In the genomic region with DNA sequence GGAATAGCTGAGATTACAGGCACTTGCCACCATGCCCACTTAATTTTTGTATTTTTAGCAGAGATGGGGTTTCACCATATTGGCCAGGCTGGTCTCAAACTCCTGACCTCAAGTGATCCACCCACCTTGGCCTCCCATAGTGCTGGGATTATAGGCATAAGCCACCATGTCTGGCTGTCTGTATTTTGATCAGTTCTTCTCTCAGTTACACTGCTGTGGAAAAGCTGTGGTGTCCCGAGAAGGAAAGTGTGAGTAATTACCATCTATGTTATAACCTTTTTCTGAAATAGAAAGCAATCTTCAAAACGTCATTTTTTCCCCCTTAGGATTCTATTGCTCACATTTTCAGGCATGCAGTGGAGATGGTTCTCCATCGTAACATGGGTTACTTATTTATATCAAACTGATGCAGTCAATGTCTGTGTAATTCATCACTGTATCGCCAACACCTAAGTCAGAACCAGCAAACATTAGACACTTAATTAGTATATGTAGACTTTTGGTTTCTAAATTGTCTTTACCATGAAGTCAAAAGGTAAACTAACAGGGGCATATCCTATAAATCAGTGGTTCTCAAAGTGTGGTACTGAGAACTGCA, we compare ENCODE assay signal across 23 cellular contexts.
DNase-seq lines count a peak whose midpoint lies in the region; TF ChIP-seq lines count a peak whose summit lies in the region.
"Had no signal": no experiment of that assay in that cellular context is flagged by ENCODE, and none has a peak within 500 bp of the region (broad histone marks: within the 10 kb centered on the region; RNA-seq: fewer than 3 reads in every experiment).

No MANE protein-coding gene starts in this region.

- H4K20me1 ChIP-seq in GM23248 (ENCODE audit: insufficient read depth), result no peaks in the 10 kb centered on the region

- no peaks in the 10 kb centered on the region for H3K9me2 ChIP-seq in GM23248 (ENCODE audit: insufficient read depth)

- H3K9me3 Mint-ChIP-seq in activated CD4-positive, alpha-beta T cell treated with anti-CD3 and anti-CD28 coated beads, Interleukin-2, amount 10 ng/mL, durations not matched to agents 7 days and 5 days, result peaks cover 1% of the 10 kb centered on the region
- peaks cover 37% of the 10 kb centered on the region for H3K9me3 Mint-ChIP-seq in activated T-helper 1 cell treated with anti-CD3 and anti-CD28 coated beads, Interleukin-12 subunit alpha, Interleukin-12 subunit beta, Interleukin-2, Interleukin-4 antibody, amounts not matched to agents 30 ng/mL and 10 ng/mL and 1 ng/mL, durations not matched to agents 14 hours and 24 hours and 36 hours

- CTCF ChIA-PET in activated CD4-positive, alpha-beta T cell treated with anti-CD3 and anti-CD28 coated beads, Interleukin-2, amount 10 ng/mL, durations not matched to agents 7 days and 5 days (lab: Charles Lee), result interaction anchor here (1.0 to 1.9 kb wide), 2 partner anchors 37 to 103 kb away, joined by 3 to 5 read pairs; partner anchors contain the start of gene FAM3C

- in situ Hi-C loops in GM23248 (cut with MboI), result no loop called here

- H3K27me3 ChIP-seq in GM23248 (replicated peaks; ENCODE audit: insufficient read depth) (peaks cover 4% of the 10 kb centered on the region; the same call in 1 of the 2 replicates), tibial nerve (no peaks in the 10 kb centered on the region)
- H3K27me3 ChIP-seq: BE2C, esophagus squamous epithelium had no signal

- POLR2A ChIA-PET in activated CD4-positive, alpha-beta T cell treated with anti-CD3 and anti-CD28 coated beads, Interleukin-2, amount 10 ng/mL, durations not matched to agents 7 days and 5 days (lab: Charles Lee), result no interaction called here

- no peaks in the 10 kb centered on the region for H3K4me1 Mint-ChIP-seq in activated CD4-positive, alpha-beta T cell treated with anti-CD3 and anti-CD28 coated beads, Interleukin-2, amount 10 ng/mL, durations not matched to agents 7 days and 5 days
- H3K4me1 Mint-ChIP-seq in activated T-helper 1 cell treated with anti-CD3 and anti-CD28 coated beads, Interleukin-12 subunit alpha, Interleukin-12 subunit beta, Interleukin-2, Interleukin-4 antibody, amounts not matched to agents 30 ng/mL and 10 ng/mL and 1 ng/mL, durations not matched to agents 14 hours and 24 hours and 36 hours (ENCODE audit: low read depth), result peaks cover 50% of the 10 kb centered on the region
- H3K4me1 Mint-ChIP-seq: activated naive CD8-positive, alpha-beta T cell treated with anti-CD3 and anti-CD28 coated beads, Interleukin-2, amount 10 ng/mL, durations not matched to agents 7 days and 5 days; brain had no signal

- TF ChIP-seq CTCF in tibial nerve (IDR thresholded peaks at IDR 0.05), result no peak

- H2AFZ ChIP-seq in GM23248, result no peak overlapping the region

- H3K36me3 ChIP-seq in GM23248 (ENCODE audit: low read depth), result no peaks in the 10 kb centered on the region
- H3K36me3 ChIP-seq in tibial nerve, result no peaks in the 10 kb centered on the region
- H3K36me3 ChIP-seq: BE2C, esophagus squamous epithelium, prostate gland had no signal

- H3K4me1 ChIP-seq in GM23248 (ENCODE audit: insufficient read depth) (peaks cover 5% of the 10 kb centered on the region), tibial nerve (no peaks in the 10 kb centered on the region)
- H3K4me1 ChIP-seq: A549, BE2C, Caco-2, prostate gland had no signal

- no peak overlapping the region for H3K4me3 Mint-ChIP-seq in activated CD4-positive, alpha-beta T cell treated with anti-CD3 and anti-CD28 coated beads, Interleukin-2, amount 10 ng/mL, durations not matched to agents 7 days and 5 days
- peak overlapping the region; percentile 58 for H3K4me3 Mint-ChIP-seq in activated T-helper 1 cell treated with anti-CD3 and anti-CD28 coated beads, Interleukin-12 subunit alpha, Interleukin-12 subunit beta, Interleukin-2, Interleukin-4 antibody, amounts not matched to agents 30 ng/mL and 10 ng/mL and 1 ng/mL, durations not matched to agents 14 hours and 24 hours and 36 hours
- H3K4me3 Mint-ChIP-seq: activated naive CD8-positive, alpha-beta T cell treated with anti-CD3 and anti-CD28 coated beads, Interleukin-2, amount 10 ng/mL, durations not matched to agents 7 days and 5 days; brain; H9; stimulated activated naive B cell treated with anti-CD40 and anti-IgM and Interleukin-4, amounts not matched to agents 10 μg/mL and 1 μg/mL and 100 μg/mL, for 72 hours had no signal

- TF ChIP-seq POLR2A in tibial nerve (IDR thresholded peaks at IDR 0.05), result no peak

- H3K4me2 ChIP-seq in GM23248 (ENCODE audit: unreplicated experiment), result no peak overlapping the region
- H3K4me2 ChIP-seq: A549 had no signal

- no peak overlapping the region for H3K27ac ChIP-seq in GM23248
- no peak overlapping the region for H3K27ac ChIP-seq in tibial nerve
- H3K27ac ChIP-seq: A549, esophagus squamous epithelium, prostate gland had no signal

- no peak overlapping the region for H3K9ac ChIP-seq in GM23248

- intact Hi-C loops in activated T-helper 1 cell treated with anti-CD3 and anti-CD28 coated beads, Interleukin-12 subunit alpha, Interleukin-12 subunit beta, Interleukin-2, Interleukin-4 antibody, amounts not matched to agents 30 ng/mL and 10 ng/mL and 1 ng/mL, durations not matched to agents 14 hours and 24 hours and 36 hours (cut with micrococcal nuclease), result loop anchor here (1.0 to 2.0 kb wide), 8 partner anchors 16 to 220 kb away; partner anchors contain the start of gene FAM3C
- intact Hi-C loops in head of caudate nucleus (cut with DNase I), result no loop called here

- WGBS in GM23248 (ENCODE audit: low coverage in 1 of 2, low lambda C conversion rate in 2 of 2, missing lambda C conversion rate in 2 of 2), 2 experiments, result 61 to 65% methylated on average over 4 of the region's 4 CpGs
- WGBS in tibial nerve, 2 donors, result 73 to 80% methylated on average over 4 of the region's 4 CpGs

- no peaks in the 10 kb centered on the region for H3K36me3 Mint-ChIP-seq in activated CD4-positive, alpha-beta T cell treated with anti-CD3 and anti-CD28 coated beads, Interleukin-2, amount 10 ng/mL, durations not matched to agents 7 days and 5 days (ENCODE audit: low read depth)
- peaks cover 13% of the 10 kb centered on the region for H3K36me3 Mint-ChIP-seq in activated T-helper 1 cell treated with anti-CD3 and anti-CD28 coated beads, Interleukin-12 subunit alpha, Interleukin-12 subunit beta, Interleukin-2, Interleukin-4 antibody, amounts not matched to agents 30 ng/mL and 10 ng/mL and 1 ng/mL, durations not matched to agents 14 hours and 24 hours and 36 hours (ENCODE audit: low read depth)
- H3K36me3 Mint-ChIP-seq: activated naive CD8-positive, alpha-beta T cell treated with anti-CD3 and anti-CD28 coated beads, Interleukin-2, amount 10 ng/mL, durations not matched to agents 7 days and 5 days; brain had no signal

- no peak for TF ChIP-seq EP300 in tibial nerve (IDR thresholded peaks at IDR 0.05)

- H3F3A ChIP-seq in GM23248 (ENCODE audit: insufficient read depth), result peaks cover under 1% of the 10 kb centered on the region; the same call in 1 of the 2 replicates

- DNase-seq in activated CD4-positive, alpha-beta T cell treated with anti-CD3 and anti-CD28 coated beads for 48 hours, result peak; percentile 51
- DNase-seq in activated CD4-positive, alpha-beta T cell treated with anti-CD3 and anti-CD28 coated beads, Interleukin-2, amount 10 ng/mL, durations not matched to agents 7 days and 5 days, result no peak
- DNase-seq in GM23248 (peak; percentile 7), head of caudate nucleus (no peak), tibial nerve (ENCODE audit: low spot score in 2 of 2) (no peak), COLO829 (ENCODE audit: low spot score) (no peak)
- DNase-seq in activated T-helper 1 cell treated with anti-CD3 and anti-CD28 coated beads, Interleukin-12 subunit alpha, Interleukin-12 subunit beta, Interleukin-2, Interleukin-4 antibody, amounts not matched to agents 30 ng/mL and 10 ng/mL and 1 ng/mL, durations not matched to agents 14 hours and 24 hours and 36 hours (ENCODE audit: low spot score), result peak; percentile 16
- peak in 2 of 3 experiments; percentile 5 to 22 for DNase-seq in stimulated activated CD4-positive, alpha-beta T cell treated with anti-CD3 and anti-CD28 coated beads, TNF-alpha, amount 100 ng/mL, for 24 hours (ENCODE audit: low read depth in 3 of 3)
- DNase-seq: activated naive CD8-positive, alpha-beta T cell treated with anti-CD3 and anti-CD28 coated beads, Interleukin-2, amount 10 ng/mL, durations not matched to agents 7 days and 5 days; BE2C; Caco-2; effector memory CD4-positive, alpha-beta T cell; esophagus squamous epithelium; H9; kidney glomerular epithelial cell; mammary epithelial cell; MV-4-11; NCI-H2029 treated with DMSO at 0.1 percent for 48 hours; OCI-M1; stimulated activated naive B cell treated with anti-CD40 and anti-IgM and Interleukin-4, amounts not matched to agents 10 μg/mL and 1 μg/mL and 100 μg/mL, for 72 hours had no signal

- H3K4me3 ChIP-seq in GM23248, result no peak overlapping the region
- H3K4me3 ChIP-seq in tibial nerve, result no peak overlapping the region
- H3K4me3 ChIP-seq: A549, esophagus squamous epithelium, prostate gland had no signal

- H3K27me3 Mint-ChIP-seq in activated CD4-positive, alpha-beta T cell treated with anti-CD3 and anti-CD28 coated beads, Interleukin-2, amount 10 ng/mL, durations not matched to agents 7 days and 5 days, result peaks cover 4% of the 10 kb centered on the region
- no peaks in the 10 kb centered on the region for H3K27me3 Mint-ChIP-seq in activated T-helper 1 cell treated with anti-CD3 and anti-CD28 coated beads, Interleukin-12 subunit alpha, Interleukin-12 subunit beta, Interleukin-2, Interleukin-4 antibody, amounts not matched to agents 30 ng/mL and 10 ng/mL and 1 ng/mL, durations not matched to agents 14 hours and 24 hours and 36 hours (ENCODE audit: insufficient read depth)
- H3K27me3 Mint-ChIP-seq: activated naive CD8-positive, alpha-beta T cell treated with anti-CD3 and anti-CD28 coated beads, Interleukin-2, amount 10 ng/mL, durations not matched to agents 7 days and 5 days; stimulated activated naive B cell treated with anti-CD40 and anti-IgM and Interleukin-4, amounts not matched to agents 10 μg/mL and 1 μg/mL and 100 μg/mL, for 72 hours had no signal

- H3K79me2 ChIP-seq in GM23248 (ENCODE audit: insufficient read depth), result no peaks in the 10 kb centered on the region

- no peak overlapping the region for H3K27ac Mint-ChIP-seq in activated CD4-positive, alpha-beta T cell treated with anti-CD3 and anti-CD28 coated beads, Interleukin-2, amount 10 ng/mL, durations not matched to agents 7 days and 5 days
- peak overlapping the region; percentile 90 for H3K27ac Mint-ChIP-seq in activated T-helper 1 cell treated with anti-CD3 and anti-CD28 coated beads, Interleukin-12 subunit alpha, Interleukin-12 subunit beta, Interleukin-2, Interleukin-4 antibody, amounts not matched to agents 30 ng/mL and 10 ng/mL and 1 ng/mL, durations not matched to agents 14 hours and 24 hours and 36 hours
- H3K27ac Mint-ChIP-seq: activated naive CD8-positive, alpha-beta T cell treated with anti-CD3 and anti-CD28 coated beads, Interleukin-2, amount 10 ng/mL, durations not matched to agents 7 days and 5 days; brain; H9; stimulated activated naive B cell treated with anti-CD40 and anti-IgM and Interleukin-4, amounts not matched to agents 10 μg/mL and 1 μg/mL and 100 μg/mL, for 72 hours had no signal

- H3K9me3 ChIP-seq in GM23248 (ENCODE audit: low read depth) (no peaks in the 10 kb centered on the region), tibial nerve (no peaks in the 10 kb centered on the region)
- H3K9me3 ChIP-seq: A549, BE2C, prostate gland had no signal

Comparison
In these comparisons a context has a peak if more than half of its experiments do, and no peak if none do; other contexts are left out.
1. DNase-seq: peak in activated CD4-positive, alpha-beta T cell treated with anti-CD3 and anti-CD28 coated beads for 48 hours (single experiment), GM23248 (single experiment), activated T-helper 1 cell treated with anti-CD3 and anti-CD28 coated beads, Interleukin-12 subunit alpha, Interleukin-12 subunit beta, Interleukin-2, Interleukin-4 antibody, amounts not matched to agents 30 ng/mL and 10 ng/mL and 1 ng/mL, durations not matched to agents 14 hours and 24 hours and 36 hours (single experiment) and stimulated activated CD4-positive, alpha-beta T cell treated with anti-CD3 and anti-CD28 coated beads, TNF-alpha, amount 100 ng/mL, for 24 hours (2 of 3); none in activated CD4-positive, alpha-beta T cell treated with anti-CD3 and anti-CD28 coated beads, Interleukin-2, amount 10 ng/mL, durations not matched to agents 7 days and 5 days (single experiment), head of caudate nucleus (0 of 42), tibial nerve (0 of 2) and COLO829 (single experiment).